In the genomic region with DNA sequence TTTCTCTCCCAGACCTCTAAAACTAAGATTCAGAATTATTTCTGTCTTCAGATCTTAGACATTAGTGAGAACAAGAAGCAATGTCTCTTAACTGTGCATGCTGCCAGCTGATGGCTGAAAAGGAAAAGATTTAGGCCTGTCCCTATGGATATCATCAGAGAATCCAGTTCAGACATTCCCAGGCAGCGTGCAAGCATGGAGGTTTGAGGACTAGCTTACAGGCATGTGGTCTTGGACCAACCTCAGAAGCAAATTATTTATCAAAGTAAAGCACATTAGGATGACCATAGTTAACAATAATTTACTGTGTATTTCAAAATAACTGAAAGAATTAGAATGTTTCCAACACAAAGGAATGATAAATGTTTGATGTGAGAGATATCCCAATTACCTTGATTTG, we compare ENCODE assay signal across 2 cellular contexts.
TF ChIP-seq lines count a peak whose summit lies in the region.

No MANE protein-coding gene starts in this region.

TF ChIP-seq in liver, 16 proteins besides CTCF, POLR2A, EP300 and RAD21:
- TF ChIP-seq, protein P1, sequence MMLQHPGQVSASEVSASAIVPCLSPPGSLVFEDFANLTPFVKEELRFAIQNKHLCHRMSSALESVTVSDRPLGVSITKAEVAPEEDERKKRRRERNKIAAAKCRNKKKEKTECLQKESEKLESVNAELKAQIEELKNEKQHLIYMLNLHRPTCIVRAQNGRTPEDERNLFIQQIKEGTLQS (IDR thresholded peaks at IDR 0.05): no peak
- TF ChIP-seq, protein P2, sequence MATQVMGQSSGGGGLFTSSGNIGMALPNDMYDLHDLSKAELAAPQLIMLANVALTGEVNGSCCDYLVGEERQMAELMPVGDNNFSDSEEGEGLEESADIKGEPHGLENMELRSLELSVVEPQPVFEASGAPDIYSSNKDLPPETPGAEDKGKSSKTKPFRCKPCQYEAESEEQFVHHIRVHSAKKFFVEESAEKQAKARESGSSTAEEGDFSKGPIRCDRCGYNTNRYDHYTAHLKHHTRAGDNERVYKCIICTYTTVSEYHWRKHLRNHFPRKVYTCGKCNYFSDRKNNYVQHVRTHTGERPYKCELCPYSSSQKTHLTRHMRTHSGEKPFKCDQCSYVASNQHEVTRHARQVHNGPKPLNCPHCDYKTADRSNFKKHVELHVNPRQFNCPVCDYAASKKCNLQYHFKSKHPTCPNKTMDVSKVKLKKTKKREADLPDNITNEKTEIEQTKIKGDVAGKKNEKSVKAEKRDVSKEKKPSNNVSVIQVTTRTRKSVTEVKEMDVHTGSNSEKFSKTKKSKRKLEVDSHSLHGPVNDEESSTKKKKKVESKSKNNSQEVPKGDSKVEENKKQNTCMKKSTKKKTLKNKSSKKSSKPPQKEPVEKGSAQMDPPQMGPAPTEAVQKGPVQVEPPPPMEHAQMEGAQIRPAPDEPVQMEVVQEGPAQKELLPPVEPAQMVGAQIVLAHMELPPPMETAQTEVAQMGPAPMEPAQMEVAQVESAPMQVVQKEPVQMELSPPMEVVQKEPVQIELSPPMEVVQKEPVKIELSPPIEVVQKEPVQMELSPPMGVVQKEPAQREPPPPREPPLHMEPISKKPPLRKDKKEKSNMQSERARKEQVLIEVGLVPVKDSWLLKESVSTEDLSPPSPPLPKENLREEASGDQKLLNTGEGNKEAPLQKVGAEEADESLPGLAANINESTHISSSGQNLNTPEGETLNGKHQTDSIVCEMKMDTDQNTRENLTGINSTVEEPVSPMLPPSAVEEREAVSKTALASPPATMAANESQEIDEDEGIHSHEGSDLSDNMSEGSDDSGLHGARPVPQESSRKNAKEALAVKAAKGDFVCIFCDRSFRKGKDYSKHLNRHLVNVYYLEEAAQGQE (IDR thresholded peaks at IDR 0.05): no peak
- TF ChIP-seq YY1 (IDR thresholded peaks at IDR 0.05): no peak
- TF ChIP-seq NR2F2 (IDR thresholded peaks at IDR 0.05): no peak
- no peak for TF ChIP-seq FOXA2 (IDR thresholded peaks at IDR 0.05)
- TF ChIP-seq TAF1 (conservative IDR thresholded peaks at IDR 0.05): no peak
- TF ChIP-seq SP1 (IDR thresholded peaks at IDR 0.05): no peak
- no peak for TF ChIP-seq EGR1 (IDR thresholded peaks at IDR 0.05; ENCODE audit: low read depth in 2 of 2)
- no peak for TF ChIP-seq JUND (IDR thresholded peaks at IDR 0.05)
- TF ChIP-seq, protein P3, sequence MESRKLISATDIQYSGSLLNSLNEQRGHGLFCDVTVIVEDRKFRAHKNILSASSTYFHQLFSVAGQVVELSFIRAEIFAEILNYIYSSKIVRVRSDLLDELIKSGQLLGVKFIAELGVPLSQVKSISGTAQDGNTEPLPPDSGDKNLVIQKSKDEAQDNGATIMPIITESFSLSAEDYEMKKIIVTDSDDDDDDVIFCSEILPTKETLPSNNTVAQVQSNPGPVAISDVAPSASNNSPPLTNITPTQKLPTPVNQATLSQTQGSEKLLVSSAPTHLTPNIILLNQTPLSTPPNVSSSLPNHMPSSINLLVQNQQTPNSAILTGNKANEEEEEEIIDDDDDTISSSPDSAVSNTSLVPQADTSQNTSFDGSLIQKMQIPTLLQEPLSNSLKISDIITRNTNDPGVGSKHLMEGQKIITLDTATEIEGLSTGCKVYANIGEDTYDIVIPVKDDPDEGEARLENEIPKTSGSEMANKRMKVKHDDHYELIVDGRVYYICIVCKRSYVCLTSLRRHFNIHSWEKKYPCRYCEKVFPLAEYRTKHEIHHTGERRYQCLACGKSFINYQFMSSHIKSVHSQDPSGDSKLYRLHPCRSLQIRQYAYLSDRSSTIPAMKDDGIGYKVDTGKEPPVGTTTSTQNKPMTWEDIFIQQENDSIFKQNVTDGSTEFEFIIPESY (IDR thresholded peaks at IDR 0.05): no peak
- TF ChIP-seq GABPA (IDR thresholded peaks at IDR 0.05 in 1 of 2, conservative IDR thresholded peaks at IDR 0.05 in 1 of 2): no peak
- TF ChIP-seq, protein P4, sequence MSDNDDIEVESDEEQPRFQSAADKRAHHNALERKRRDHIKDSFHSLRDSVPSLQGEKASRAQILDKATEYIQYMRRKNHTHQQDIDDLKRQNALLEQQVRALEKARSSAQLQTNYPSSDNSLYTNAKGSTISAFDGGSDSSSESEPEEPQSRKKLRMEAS (IDR thresholded peaks at IDR 0.05): no peak
- no peak for TF ChIP-seq RXRA (IDR thresholded peaks at IDR 0.05)
- no peak for TF ChIP-seq HNF4A (conservative IDR thresholded peaks at IDR 0.05)
- no peak for TF ChIP-seq HNF4G (IDR thresholded peaks at IDR 0.05)
- no peak for TF ChIP-seq FOXA1 (IDR thresholded peaks at IDR 0.05)
TF ChIP-seq in liver: peak in this region for 0.

TF ChIP-seq in HepG2, 621 proteins besides CTCF, POLR2A, EP300 and RAD21 (continued from another document):
- TF ChIP-seq FOSL1 (CRISPR knock-in tag; IDR thresholded peaks at IDR 0.05; ENCODE audit: borderline replicate concordance) (no peak), LCORL (IDR thresholded peaks at IDR 0.05) (no peak), LCORL (CRISPR knock-in tag; IDR thresholded peaks at IDR 0.05) (no peak), ZNF296 (CRISPR knock-in tag; conservative IDR thresholded peaks at IDR 0.05) (no peak), ZNF883 (CRISPR knock-in tag; IDR thresholded peaks at IDR 0.05; ENCODE audit: not compliant biosample characterization) (no peak), KLF11 (CRISPR knock-in tag; IDR thresholded peaks at IDR 0.05) (no peak), SALL2 (CRISPR knock-in tag; IDR thresholded peaks at IDR 0.05) (no peak)
